ENCODE assay signal across 1 cellular context in genomic region chr11:128733440-128734115, GRCh38.
TF ChIP-seq lines count a peak whose summit lies in the region.

No MANE protein-coding gene starts in this region.

TF ChIP-seq in WTC11, 78 proteins besides CTCF, POLR2A, EP300 and RAD21 (continued from another document):
- TF ChIP-seq, protein P1, sequence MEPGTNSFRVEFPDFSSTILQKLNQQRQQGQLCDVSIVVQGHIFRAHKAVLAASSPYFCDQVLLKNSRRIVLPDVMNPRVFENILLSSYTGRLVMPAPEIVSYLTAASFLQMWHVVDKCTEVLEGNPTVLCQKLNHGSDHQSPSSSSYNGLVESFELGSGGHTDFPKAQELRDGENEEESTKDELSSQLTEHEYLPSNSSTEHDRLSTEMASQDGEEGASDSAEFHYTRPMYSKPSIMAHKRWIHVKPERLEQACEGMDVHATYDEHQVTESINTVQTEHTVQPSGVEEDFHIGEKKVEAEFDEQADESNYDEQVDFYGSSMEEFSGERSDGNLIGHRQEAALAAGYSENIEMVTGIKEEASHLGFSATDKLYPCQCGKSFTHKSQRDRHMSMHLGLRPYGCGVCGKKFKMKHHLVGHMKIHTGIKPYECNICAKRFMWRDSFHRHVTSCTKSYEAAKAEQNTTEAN (CRISPR knock-in tag; IDR thresholded peaks at IDR 0.05), result 0 out of 2 replicates have a peak, but pooled peaks have one; percentile 80
- TF ChIP-seq ESRRA (CRISPR knock-in tag; IDR thresholded peaks at IDR 0.05; ENCODE audit: borderline replicate concordance), result 0 out of 2 replicates have a peak, but pooled peaks have one; percentile 51
- TF ChIP-seq TEAD1 (CRISPR knock-in tag; IDR thresholded peaks at IDR 0.05), result peak; percentile 80; the same call in 1 of the 2 replicates
